1 cellular context compared by ENCODE assay signal in the genomic region with DNA sequence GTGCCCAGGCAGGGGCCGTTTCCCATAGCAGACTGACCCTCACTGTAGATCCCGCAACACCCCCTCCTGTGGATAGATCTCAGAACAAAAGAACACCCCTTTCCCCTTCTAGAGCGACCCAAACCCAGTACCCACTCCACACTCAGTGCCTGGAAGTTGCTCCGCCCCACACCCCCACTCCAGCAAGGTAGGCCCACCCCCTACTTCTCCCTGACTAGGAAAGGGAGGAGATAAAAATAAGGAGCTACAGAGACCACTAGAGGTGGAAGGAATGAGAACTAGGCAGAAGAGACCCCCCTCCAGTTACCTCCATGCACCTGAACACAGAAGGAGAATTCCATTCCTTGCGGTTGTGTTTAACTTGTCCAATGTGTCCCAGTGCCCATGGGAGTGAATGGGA.
TF ChIP-seq lines count a peak whose summit lies in the region.

No MANE protein-coding gene starts in this region.

TF ChIP-seq in WTC11, 78 proteins besides CTCF, POLR2A, EP300 and RAD21:
- TF ChIP-seq, protein P1, sequence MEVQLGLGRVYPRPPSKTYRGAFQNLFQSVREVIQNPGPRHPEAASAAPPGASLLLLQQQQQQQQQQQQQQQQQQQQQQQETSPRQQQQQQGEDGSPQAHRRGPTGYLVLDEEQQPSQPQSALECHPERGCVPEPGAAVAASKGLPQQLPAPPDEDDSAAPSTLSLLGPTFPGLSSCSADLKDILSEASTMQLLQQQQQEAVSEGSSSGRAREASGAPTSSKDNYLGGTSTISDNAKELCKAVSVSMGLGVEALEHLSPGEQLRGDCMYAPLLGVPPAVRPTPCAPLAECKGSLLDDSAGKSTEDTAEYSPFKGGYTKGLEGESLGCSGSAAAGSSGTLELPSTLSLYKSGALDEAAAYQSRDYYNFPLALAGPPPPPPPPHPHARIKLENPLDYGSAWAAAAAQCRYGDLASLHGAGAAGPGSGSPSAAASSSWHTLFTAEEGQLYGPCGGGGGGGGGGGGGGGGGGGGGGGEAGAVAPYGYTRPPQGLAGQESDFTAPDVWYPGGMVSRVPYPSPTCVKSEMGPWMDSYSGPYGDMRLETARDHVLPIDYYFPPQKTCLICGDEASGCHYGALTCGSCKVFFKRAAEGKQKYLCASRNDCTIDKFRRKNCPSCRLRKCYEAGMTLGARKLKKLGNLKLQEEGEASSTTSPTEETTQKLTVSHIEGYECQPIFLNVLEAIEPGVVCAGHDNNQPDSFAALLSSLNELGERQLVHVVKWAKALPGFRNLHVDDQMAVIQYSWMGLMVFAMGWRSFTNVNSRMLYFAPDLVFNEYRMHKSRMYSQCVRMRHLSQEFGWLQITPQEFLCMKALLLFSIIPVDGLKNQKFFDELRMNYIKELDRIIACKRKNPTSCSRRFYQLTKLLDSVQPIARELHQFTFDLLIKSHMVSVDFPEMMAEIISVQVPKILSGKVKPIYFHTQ (CRISPR knock-in tag; IDR thresholded peaks at IDR 0.05): no peak
- TF ChIP-seq ZNF121 (CRISPR knock-in tag; IDR thresholded peaks at IDR 0.05): no peak
- no peak for TF ChIP-seq NFE2L1 (CRISPR knock-in tag; IDR thresholded peaks at IDR 0.05)
- TF ChIP-seq ZNF138 (CRISPR knock-in tag; conservative IDR thresholded peaks at IDR 0.05): no peak
- no peak for TF ChIP-seq ZNF232 (CRISPR knock-in tag; IDR thresholded peaks at IDR 0.05)
- TF ChIP-seq, protein P2, sequence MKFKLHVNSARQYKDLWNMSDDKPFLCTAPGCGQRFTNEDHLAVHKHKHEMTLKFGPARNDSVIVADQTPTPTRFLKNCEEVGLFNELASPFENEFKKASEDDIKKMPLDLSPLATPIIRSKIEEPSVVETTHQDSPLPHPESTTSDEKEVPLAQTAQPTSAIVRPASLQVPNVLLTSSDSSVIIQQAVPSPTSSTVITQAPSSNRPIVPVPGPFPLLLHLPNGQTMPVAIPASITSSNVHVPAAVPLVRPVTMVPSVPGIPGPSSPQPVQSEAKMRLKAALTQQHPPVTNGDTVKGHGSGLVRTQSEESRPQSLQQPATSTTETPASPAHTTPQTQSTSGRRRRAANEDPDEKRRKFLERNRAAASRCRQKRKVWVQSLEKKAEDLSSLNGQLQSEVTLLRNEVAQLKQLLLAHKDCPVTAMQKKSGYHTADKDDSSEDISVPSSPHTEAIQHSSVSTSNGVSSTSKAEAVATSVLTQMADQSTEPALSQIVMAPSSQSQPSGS (CRISPR knock-in tag; IDR thresholded peaks at IDR 0.05; ENCODE audit: borderline replicate concordance, low read depth): no peak
- no peak for TF ChIP-seq TEAD1 (CRISPR knock-in tag; IDR thresholded peaks at IDR 0.05)
- TF ChIP-seq ZNF416 (CRISPR knock-in tag; IDR thresholded peaks at IDR 0.05): no peak
- TF ChIP-seq NR3C1 (CRISPR knock-in tag; conservative IDR thresholded peaks at IDR 0.05; ENCODE audit: low read depth): no peak
- TF ChIP-seq, protein P3, sequence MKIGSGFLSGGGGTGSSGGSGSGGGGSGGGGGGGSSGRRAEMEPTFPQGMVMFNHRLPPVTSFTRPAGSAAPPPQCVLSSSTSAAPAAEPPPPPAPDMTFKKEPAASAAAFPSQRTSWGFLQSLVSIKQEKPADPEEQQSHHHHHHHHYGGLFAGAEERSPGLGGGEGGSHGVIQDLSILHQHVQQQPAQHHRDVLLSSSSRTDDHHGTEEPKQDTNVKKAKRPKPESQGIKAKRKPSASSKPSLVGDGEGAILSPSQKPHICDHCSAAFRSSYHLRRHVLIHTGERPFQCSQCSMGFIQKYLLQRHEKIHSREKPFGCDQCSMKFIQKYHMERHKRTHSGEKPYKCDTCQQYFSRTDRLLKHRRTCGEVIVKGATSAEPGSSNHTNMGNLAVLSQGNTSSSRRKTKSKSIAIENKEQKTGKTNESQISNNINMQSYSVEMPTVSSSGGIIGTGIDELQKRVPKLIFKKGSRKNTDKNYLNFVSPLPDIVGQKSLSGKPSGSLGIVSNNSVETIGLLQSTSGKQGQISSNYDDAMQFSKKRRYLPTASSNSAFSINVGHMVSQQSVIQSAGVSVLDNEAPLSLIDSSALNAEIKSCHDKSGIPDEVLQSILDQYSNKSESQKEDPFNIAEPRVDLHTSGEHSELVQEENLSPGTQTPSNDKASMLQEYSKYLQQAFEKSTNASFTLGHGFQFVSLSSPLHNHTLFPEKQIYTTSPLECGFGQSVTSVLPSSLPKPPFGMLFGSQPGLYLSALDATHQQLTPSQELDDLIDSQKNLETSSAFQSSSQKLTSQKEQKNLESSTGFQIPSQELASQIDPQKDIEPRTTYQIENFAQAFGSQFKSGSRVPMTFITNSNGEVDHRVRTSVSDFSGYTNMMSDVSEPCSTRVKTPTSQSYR (CRISPR knock-in tag; IDR thresholded peaks at IDR 0.05): no peak
- no peak for TF ChIP-seq RORB (CRISPR knock-in tag; IDR thresholded peaks at IDR 0.05)
- no peak for TF ChIP-seq ESRRA (CRISPR knock-in tag; IDR thresholded peaks at IDR 0.05; ENCODE audit: borderline replicate concordance)
- TF ChIP-seq SOX15 (CRISPR knock-in tag; IDR thresholded peaks at IDR 0.05): no peak
- no peak for TF ChIP-seq NFATC4 (CRISPR knock-in tag; IDR thresholded peaks at IDR 0.05)
- TF ChIP-seq ETV6 (CRISPR knock-in tag; IDR thresholded peaks at IDR 0.05): no peak
- TF ChIP-seq ZSCAN18 (CRISPR knock-in tag; IDR thresholded peaks at IDR 0.05): no peak
- no peak for TF ChIP-seq NFYB (CRISPR knock-in tag; conservative IDR thresholded peaks at IDR 0.05; ENCODE audit: low read depth)
- TF ChIP-seq JUN (CRISPR knock-in tag; IDR thresholded peaks at IDR 0.05): no peak
